In the genomic region with DNA sequence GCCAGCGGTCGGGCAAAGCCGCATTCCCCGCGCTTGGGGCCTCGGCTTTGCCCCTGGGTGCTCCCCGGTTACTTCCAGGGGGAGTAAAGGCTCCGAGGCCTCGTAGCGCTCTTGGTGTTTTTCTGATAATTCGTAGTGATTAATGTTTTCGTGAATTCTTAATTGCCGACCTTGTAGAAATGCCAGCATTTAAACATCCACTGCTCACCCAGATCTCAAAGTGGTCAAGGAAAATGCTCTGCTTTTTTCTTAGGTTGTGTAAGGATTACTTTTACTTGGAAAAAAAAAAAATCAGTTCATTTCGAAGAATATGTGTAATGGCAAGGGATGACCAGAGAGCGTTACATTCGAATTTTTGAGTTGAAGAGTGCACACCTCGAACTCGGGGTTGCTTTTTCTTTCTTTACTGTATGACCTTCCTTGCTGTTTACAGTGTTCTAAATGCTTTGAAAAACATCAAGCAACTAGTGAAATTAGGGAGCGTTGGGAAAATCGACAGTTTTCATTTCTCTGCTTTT, we compare ENCODE assay signal across 8 cellular contexts. TPM values are rescaled to one million over a fixed set of nuclear protein-coding genes. Genes with fewer than 3 reads are reported as not detected.
DNase-seq lines count a peak whose midpoint lies in the region; ATAC-seq and TF ChIP-seq lines count a peak whose summit lies in the region.

No MANE protein-coding gene starts in this region.

- H3K36me3 ChIP-seq in muscle layer of duodenum (ENCODE audit: control insufficient read depth in 1 of 2, insufficient read depth in 2 of 2, low read length in 2 of 2) = peaks cover 0 to 5% of the 10 kb centered on the region in 2 donors

- TF ChIP-seq CTCF in GM12864 (IDR thresholded peaks at IDR 0.05; ENCODE audit: low read depth, low read length, missing control alignments) (peak; percentile 6), coronary artery (IDR thresholded peaks at IDR 0.05) (no peak)

- peak overlapping the region; percentile 93 for H3K4me3 ChIP-seq in GM12864 (ENCODE audit: low read depth, low read length)
- peak overlapping the region; percentile 91 for H3K4me3 ChIP-seq in coronary artery
- peak overlapping the region; percentile 68 to 77 for H3K4me3 ChIP-seq in muscle layer of duodenum (ENCODE audit: low read depth in 1 of 2, low read length in 2 of 2)

- ATAC-seq in GM21825 (IDR thresholded peaks at IDR 0.05; ENCODE audit: unreplicated experiment) = no peak

- H3K4me1 ChIP-seq in muscle layer of duodenum (ENCODE audit: control insufficient read depth in 1 of 2, insufficient read depth in 2 of 2, low read length in 2 of 2) = peaks cover 5 to 36% of the 10 kb centered on the region in 2 donors

- peak overlapping the region; percentile 72 to 96 for H3K27ac ChIP-seq in coronary artery
- H3K27ac ChIP-seq in muscle layer of duodenum (ENCODE audit: low read length) = peak overlapping the region; percentile 76

- no peaks in the 10 kb centered on the region for H3K9me3 ChIP-seq in muscle layer of duodenum (ENCODE audit: control insufficient read depth in 1 of 2, low read length in 2 of 2)

- no peak for DNase-seq in GM12864 (ENCODE audit: low read depth)
- peak; percentile 40 for DNase-seq in NCI-H2227 treated with DMSO at 0.1 percent for 48 hours (lab: John Stamatoyannopoulos, UW)
- DNase-seq in coronary artery (ENCODE audit: low spot score) = no peak
- no peak for DNase-seq in amniotic stem cell (lab: John Stamatoyannopoulos, UW)
- DNase-seq in posterior vena cava (ENCODE audit: low spot score) = no peak
- no peak for DNase-seq in mesenteric fat pad (ENCODE audit: low spot score)

- H3K27me3 ChIP-seq in muscle layer of duodenum (ENCODE audit: low read depth, low read length) = no peaks in the 10 kb centered on the region

- intact Hi-C loops in posterior vena cava (cut with DNase I) = no loop called here

RNA-seq across cellular contexts. Expression of gene TUT7, which starts 0.7 kb away (rescaled TPM):
- total RNA-seq in posterior vena cava (10 to 100 TPM; 22.6 to 23.3 TPM), mesenteric fat pad (30.2 TPM)
